In genomic region chr20:33733654-33734576, GRCh38 we compare ENCODE assay signal across 1 cellular context.
TF ChIP-seq lines count a peak whose summit lies in the region.

No MANE protein-coding gene starts in this region.

TF ChIP-seq in endothelial cell of umbilical vein, 7 proteins besides CTCF, POLR2A, EP300 and RAD21 (continued from another document):
- TF ChIP-seq MAX (IDR thresholded peaks at IDR 0.05; ENCODE audit: insufficient read depth, insufficient read length) (no peak), JUN (IDR thresholded peaks at IDR 0.05; ENCODE audit: borderline replicate concordance, insufficient read depth, insufficient read length, low read depth) (no peak)
